27 cellular contexts compared by ENCODE assay signal in genomic region chr2:227310756-227311110, GRCh38. TPM values are rescaled to one million over a fixed set of nuclear protein-coding genes. Genes with fewer than 3 reads are reported as not detected.
DNase-seq lines count a peak whose midpoint lies in the region; ATAC-seq and TF ChIP-seq lines count a peak whose summit lies in the region.
"Had no signal": no experiment of that assay in that cellular context is flagged by ENCODE, and none has a peak within 500 bp of the region (broad histone marks: within the 10 kb centered on the region; RNA-seq: fewer than 3 reads in every experiment).

No MANE protein-coding gene starts in this region.

- H3K27me3 ChIP-seq in testis: no peaks in the 10 kb centered on the region
- H3K27me3 ChIP-seq: cardiac muscle cell, gastroesophageal sphincter, right atrium auricular region, spleen had no signal

- H3K4me1 ChIP-seq in testis: peaks cover 6% of the 10 kb centered on the region
- H3K4me1 ChIP-seq: gastroesophageal sphincter, right atrium auricular region, spleen had no signal

- no peak overlapping the region for H3K4me3 Mint-ChIP-seq in natural killer cell treated with Interleukin-12 subunit alpha and Interleukin-12 subunit beta and Interleukin-15 and Interleukin-18, amount 100 ng/mL, for 72 hours
- H3K4me3 Mint-ChIP-seq: activated T-helper 1 cell treated with anti-CD3 and anti-CD28 coated beads, Interleukin-12 subunit alpha, Interleukin-12 subunit beta, Interleukin-2, Interleukin-4 antibody, amounts not matched to agents 30 ng/mL and 10 ng/mL and 1 ng/mL, durations not matched to agents 14 hours and 24 hours and 36 hours; endodermal cell; natural killer cell; T-cell had no signal

- H3K36me3 ChIP-seq in testis (ENCODE audit: low read depth, missing control alignments): no peaks in the 10 kb centered on the region
- H3K36me3 ChIP-seq: cardiac muscle cell, gastroesophageal sphincter, right atrium auricular region, spleen had no signal

- CTCF ChIA-PET in RWPE1 (lab: Yijun Ruan, JAX): no interaction called here

- no peak overlapping the region for H3K4me3 ChIP-seq in testis
- H3K4me3 ChIP-seq: cardiac muscle cell, gastroesophageal sphincter, right atrium auricular region, spleen had no signal

- H3K9me3 Mint-ChIP-seq in natural killer cell treated with Interleukin-12 subunit alpha and Interleukin-12 subunit beta and Interleukin-15 and Interleukin-18, amount 100 ng/mL, for 72 hours: no peaks in the 10 kb centered on the region
- H3K9me3 Mint-ChIP-seq: activated T-helper 1 cell treated with anti-CD3 and anti-CD28 coated beads, Interleukin-12 subunit alpha, Interleukin-12 subunit beta, Interleukin-2, Interleukin-4 antibody, amounts not matched to agents 30 ng/mL and 10 ng/mL and 1 ng/mL, durations not matched to agents 14 hours and 24 hours and 36 hours; endodermal cell; natural killer cell; T-cell had no signal

- POLR2A ChIA-PET in RWPE1 (lab: Yijun Ruan, JAX; ENCODE audit: low non-redundant PET): no interaction called here

- H3K27ac Mint-ChIP-seq in natural killer cell treated with Interleukin-12 subunit alpha and Interleukin-12 subunit beta and Interleukin-15 and Interleukin-18, amount 100 ng/mL, for 72 hours: no peak overlapping the region
- H3K27ac Mint-ChIP-seq: activated T-helper 1 cell treated with anti-CD3 and anti-CD28 coated beads, Interleukin-12 subunit alpha, Interleukin-12 subunit beta, Interleukin-2, Interleukin-4 antibody, amounts not matched to agents 30 ng/mL and 10 ng/mL and 1 ng/mL, durations not matched to agents 14 hours and 24 hours and 36 hours; endodermal cell; natural killer cell; T-cell had no signal

- H3K36me3 Mint-ChIP-seq in natural killer cell treated with Interleukin-12 subunit alpha and Interleukin-12 subunit beta and Interleukin-15 and Interleukin-18, amount 100 ng/mL, for 72 hours: no peaks in the 10 kb centered on the region
- H3K36me3 Mint-ChIP-seq: natural killer cell, T-cell had no signal

- H3K27ac ChIP-seq in RWPE1: no peak overlapping the region
- H3K27ac ChIP-seq in testis: peak overlapping the region; percentile 14 to 50
- H3K27ac ChIP-seq: cardiac muscle cell, gastroesophageal sphincter, HL-60, right atrium auricular region, spleen had no signal

- TF ChIP-seq CTCF in RWPE1 (conservative IDR thresholded peaks at IDR 0.05; ENCODE audit: low read depth) (no peak), testis (IDR thresholded peaks at IDR 0.05) (no peak)

- no peak for TF ChIP-seq POLR2A in testis (IDR thresholded peaks at IDR 0.05)

- intact Hi-C loops in testis (cut with DNase I; ENCODE audit: low total_unique reads): no loop called here

- ATAC-seq in HG03521 (IDR thresholded peaks at IDR 0.05; ENCODE audit: unreplicated experiment): no peak
- no peak for ATAC-seq in natural killer cell treated with Interleukin-12 subunit alpha and Interleukin-12 subunit beta and Interleukin-15 and Interleukin-18, amount 100 ng/mL, for 72 hours
- ATAC-seq: gastroesophageal sphincter, natural killer cell, T-cell had no signal

- H3K27me3 Mint-ChIP-seq in natural killer cell treated with Interleukin-12 subunit alpha and Interleukin-12 subunit beta and Interleukin-15 and Interleukin-18, amount 100 ng/mL, for 72 hours: peaks cover 0 to 2% of the 10 kb centered on the region in 2 donors

- H3K4me1 Mint-ChIP-seq in natural killer cell treated with Interleukin-12 subunit alpha and Interleukin-12 subunit beta and Interleukin-15 and Interleukin-18, amount 100 ng/mL, for 72 hours (ENCODE audit: low read depth in 2 of 2): no peaks in the 10 kb centered on the region
- H3K4me1 Mint-ChIP-seq: endodermal cell, natural killer cell, T-cell had no signal

- DNase-seq in HK-2 (ENCODE audit: unreplicated experiment): peak; percentile 16
- peak; percentile 53 for DNase-seq in RWPE1 (ENCODE audit: low spot score)
- DNase-seq in glomerular visceral epithelial cell (ENCODE audit: extremely low spot score): peak; percentile 54
- DNase-seq in testis: no peak
- no peak for DNase-seq in natural killer cell treated with Interleukin-12 subunit alpha and Interleukin-12 subunit beta and Interleukin-15 and Interleukin-18, amount 100 ng/mL, for 72 hours (ENCODE audit: low spot score)
- DNase-seq in activated effector memory CD4-positive, alpha-beta T cell treated with Interleukin-2 at 50 U/mL for 16 hours: no peak
- DNase-seq: activated CD4-positive, alpha-beta T cell treated with anti-CD3 and anti-CD28 coated beads, Interleukin-2, amount 50 U/mL, for 48 hours; activated naive CD4-positive, alpha-beta T cell treated with anti-CD3 and anti-CD28 coated beads, Interleukin-2, amount 50 U/mL, for 16 hours; amniotic stem cell; C1 segment of cervical spinal cord; COR-L47; cortex of kidney; endodermal cell; hypothalamus; natural killer cell; NCI-H1092 treated with DMSO at 0.1 percent for 48 hours; NCI-H187; NCI-H526 treated with DMSO at 0.1 percent for 48 hours; spleen; stimulated activated CD4-positive, alpha-beta T cell treated with anti-CD3 and anti-CD28 coated beads, Interleukin-4, amount 100 ng/mL, for 1 hour; T-cell had no signal

- 92 to 96% methylated on average over 4 of the region's 4 CpGs for WGBS in testis, 2 donors

- H3K9me3 ChIP-seq in testis: no peaks in the 10 kb centered on the region
- H3K9me3 ChIP-seq: gastroesophageal sphincter, right atrium auricular region, spleen had no signal

RNA-seq across cellular contexts. Expression of gene MFF, which starts 14.3 kb away (rescaled TPM):
- total RNA-seq in testis: 100 to 1,000 TPM; 318 to 368 TPM
- 457 TPM for polyA plus RNA-seq in testis (ENCODE audit: insufficient read depth, low read depth, low replicate concordance)
- total RNA-seq in natural killer cell treated with Interleukin-12 subunit alpha and Interleukin-12 subunit beta and Interleukin-15 and Interleukin-18, amount 100 ng/mL, for 72 hours: 10 to 100 TPM; 51.4 to 73.1 TPM

Comparison
In these comparisons a context has a peak if more than half of its experiments do, and no peak if none do; other contexts are left out.
1. DNase-seq: peak in HK-2 (single experiment), RWPE1 (single experiment) and glomerular visceral epithelial cell (single experiment); none in testis (single experiment), natural killer cell treated with Interleukin-12 subunit alpha and Interleukin-12 subunit beta and Interleukin-15 and Interleukin-18, amount 100 ng/mL, for 72 hours (single experiment) and activated effector memory CD4-positive, alpha-beta T cell treated with Interleukin-2 at 50 U/mL for 16 hours (single experiment).
2. RNA of gene MFF, which starts 14.3 kb away (total RNA-seq): 318 to 368 TPM in testis; 51.4 to 73.1 TPM in natural killer cell treated with Interleukin-12 subunit alpha and Interleukin-12 subunit beta and Interleukin-15 and Interleukin-18, amount 100 ng/mL, for 72 hours; every median in the first group is over 4 times any median in the second.